ENCODE assay signal across 20 cellular contexts in genomic region chr1:169196566-169196965, GRCh38.
DNase-seq lines count a peak whose midpoint lies in the region; ATAC-seq, FAIRE-seq and TF ChIP-seq lines count a peak whose summit lies in the region.
"Had no signal": no experiment of that assay in that cellular context is flagged by ENCODE, and none has a peak within 500 bp of the region (broad histone marks: within the 10 kb centered on the region; RNA-seq: fewer than 3 reads in every experiment).

No MANE protein-coding gene starts in this region.

- H3K27ac Mint-ChIP-seq in activated CD8-positive, alpha-beta memory T cell treated with anti-CD3 and anti-CD28 coated beads, Interleukin-2, amount 10 ng/mL, durations not matched to agents 7 days and 5 days, result no peak overlapping the region
- H3K27ac Mint-ChIP-seq: CD4-positive, CD25-positive, alpha-beta regulatory T cell; CD8-positive, alpha-beta memory T cell; HFFc6 had no signal

- DNase-seq in D721Med (ENCODE audit: insufficient read length, low spot score), result no peak
- DNase-seq in amniotic epithelial cell (ENCODE audit: low read depth), result peak; percentile 7
- DNase-seq in left kidney (ENCODE audit: low read depth, low spot score), result peak; percentile 14
- no peak for DNase-seq in D341Med (ENCODE audit: low spot score)
- DNase-seq in activated CD8-positive, alpha-beta memory T cell treated with anti-CD3 and anti-CD28 coated beads, Interleukin-2, amount 10 ng/mL, durations not matched to agents 7 days and 5 days, result no peak
- DNase-seq: BE2C; C1 segment of cervical spinal cord; CD4-positive, CD25-positive, alpha-beta regulatory T cell; CD8-positive, alpha-beta memory T cell; COR-L47; DMS153; DMS79; GDM1; GOT3; H7; HFFc6 had no signal

- no peaks in the 10 kb centered on the region for H3K27me3 Mint-ChIP-seq in activated CD8-positive, alpha-beta memory T cell treated with anti-CD3 and anti-CD28 coated beads, Interleukin-2, amount 10 ng/mL, durations not matched to agents 7 days and 5 days
- H3K27me3 Mint-ChIP-seq: CD4-positive, CD25-positive, alpha-beta regulatory T cell; CD8-positive, alpha-beta memory T cell had no signal

- TF ChIP-seq CTCF in D721Med (IDR thresholded peaks at IDR 0.05; ENCODE audit: insufficient read depth, missing control alignments), result no peak

- no peak for ATAC-seq in GM21360 (IDR thresholded peaks at IDR 0.05; ENCODE audit: unreplicated experiment)
- ATAC-seq in activated CD8-positive, alpha-beta memory T cell treated with anti-CD3 and anti-CD28 coated beads, Interleukin-2, amount 10 ng/mL, durations not matched to agents 7 days and 5 days, result no peak
- ATAC-seq: HCT116 had no signal

- H3K36me3 Mint-ChIP-seq in activated CD8-positive, alpha-beta memory T cell treated with anti-CD3 and anti-CD28 coated beads, Interleukin-2, amount 10 ng/mL, durations not matched to agents 7 days and 5 days, result peaks cover 8% of the 10 kb centered on the region

- H3K9me3 Mint-ChIP-seq in activated CD8-positive, alpha-beta memory T cell treated with anti-CD3 and anti-CD28 coated beads, Interleukin-2, amount 10 ng/mL, durations not matched to agents 7 days and 5 days (ENCODE audit: low read depth), result no peaks in the 10 kb centered on the region
- H3K9me3 Mint-ChIP-seq: HFFc6 had no signal

- no peak overlapping the region for H3K4me3 Mint-ChIP-seq in activated CD8-positive, alpha-beta memory T cell treated with anti-CD3 and anti-CD28 coated beads, Interleukin-2, amount 10 ng/mL, durations not matched to agents 7 days and 5 days
- H3K4me3 Mint-ChIP-seq: CD4-positive, CD25-positive, alpha-beta regulatory T cell; CD8-positive, alpha-beta memory T cell; HFFc6 had no signal

- H3K4me1 Mint-ChIP-seq in activated CD8-positive, alpha-beta memory T cell treated with anti-CD3 and anti-CD28 coated beads, Interleukin-2, amount 10 ng/mL, durations not matched to agents 7 days and 5 days, result no peaks in the 10 kb centered on the region
- H3K4me1 Mint-ChIP-seq: CD8-positive, alpha-beta memory T cell had no signal

- FAIRE-seq in D721Med (lab: Jason Lieb, UNC), result peak; percentile 6
- FAIRE-seq: GM12892, GM18507 had no signal

- CTCF ChIA-PET in activated CD8-positive, alpha-beta memory T cell treated with anti-CD3 and anti-CD28 coated beads, Interleukin-2, amount 10 ng/mL, durations not matched to agents 7 days and 5 days (lab: Charles Lee), result no interaction called here

Comparison
In these comparisons a context has a peak if more than half of its experiments do, and no peak if none do; other contexts are left out.
1. DNase-seq: peak in amniotic epithelial cell (single experiment) and left kidney (single experiment); none in D721Med (single experiment), D341Med (single experiment) and activated CD8-positive, alpha-beta memory T cell treated with anti-CD3 and anti-CD28 coated beads, Interleukin-2, amount 10 ng/mL, durations not matched to agents 7 days and 5 days (single experiment).